Comparison of ENCODE assay signal across 5 cellular contexts in genomic region chr1:16565324-16565723, GRCh38. TPM values are rescaled to one million over a fixed set of nuclear protein-coding genes. Genes with fewer than 3 reads are reported as not detected.
"Had no signal": no experiment of that assay in that cellular context is flagged by ENCODE, and none has a peak within 500 bp of the region (broad histone marks: within the 10 kb centered on the region; RNA-seq: fewer than 3 reads in every experiment).

No MANE protein-coding gene starts in this region.

RNA-seq across cellular contexts. Expression of gene RNU1-1, which starts 51.2 kb away (rescaled TPM):
- total RNA-seq: myocyte had no signal
- polyA plus RNA-seq: hepatocyte; lung; mammary epithelial cell; naive thymus-derived CD4-positive, alpha-beta T cell had no signal
